Comparison of ENCODE assay signal across 8 cellular contexts in the genomic region with DNA sequence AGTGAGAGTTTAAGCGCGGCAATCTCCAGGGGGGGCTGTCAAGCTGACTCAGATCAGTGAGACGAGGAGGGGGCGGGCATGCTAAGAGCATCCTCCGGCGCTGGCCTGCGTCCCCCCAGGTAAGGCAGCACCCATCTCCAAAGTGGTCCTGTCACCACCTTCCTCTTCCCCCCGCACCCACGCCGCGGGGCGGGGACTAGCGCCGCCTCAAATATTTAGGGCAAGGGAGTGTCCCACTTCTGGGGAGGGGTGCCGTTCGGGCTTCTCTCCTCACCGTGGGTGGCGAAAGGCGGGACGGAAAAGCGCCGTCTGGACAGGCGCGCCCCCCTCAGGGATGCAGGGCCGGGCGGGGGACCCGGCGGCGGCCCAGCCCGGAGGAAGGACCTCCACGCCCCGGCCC. TPM values are rescaled to one million over a fixed set of nuclear protein-coding genes. Genes with fewer than 3 reads are reported as not detected.
A peak's percentile ranks its signal among the peaks of the same experiment; 100 is the strongest.
DNase-seq lines count a peak whose midpoint lies in the region; ATAC-seq, FAIRE-seq and TF ChIP-seq lines count a peak whose summit lies in the region.

No MANE protein-coding gene starts in this region.

- POLR2A ChIA-PET in activated CD4-positive, alpha-beta T cell treated with anti-CD3 and anti-CD28 coated beads for 36 hours (lab: Charles Lee) = no interaction called here

- H3K4me1 ChIP-seq in astrocyte (ENCODE audit: insufficient read depth, low read length) = peaks cover 20% of the 10 kb centered on the region

- H3K4me2 ChIP-seq in astrocyte (ENCODE audit: low read length) = peak overlapping the region; percentile 85

- H3K79me2 ChIP-seq in astrocyte (ENCODE audit: insufficient read depth, low read length) = peaks cover 25% of the 10 kb centered on the region

- H3K36me3 Mint-ChIP-seq in activated CD4-positive, alpha-beta T cell treated with anti-CD3 and anti-CD28 coated beads for 36 hours (ENCODE audit: low read depth) = no peaks in the 10 kb centered on the region
- no peaks in the 10 kb centered on the region for H3K36me3 Mint-ChIP-seq in astrocyte (ENCODE audit: low read depth, unreplicated experiment)
- peaks cover 15% of the 10 kb centered on the region for H3K36me3 Mint-ChIP-seq in natural killer cell treated with Interleukin-12 subunit alpha and Interleukin-12 subunit beta and Interleukin-15 and Interleukin-18, amount 100 ng/mL, for 72 hours

- DNase-seq in activated CD4-positive, alpha-beta T cell treated with anti-CD3 and anti-CD28 coated beads for 36 hours = peak; percentile 32
- DNase-seq in activated CD4-positive, alpha-beta T cell treated with anti-CD3 and anti-CD28 coated beads for 1 hour = no peak
- no peak for DNase-seq in astrocyte (ENCODE audit: low read depth)
- DNase-seq in natural killer cell treated with Interleukin-12 subunit alpha and Interleukin-12 subunit beta and Interleukin-15 and Interleukin-18, amount 100 ng/mL, for 72 hours (ENCODE audit: low spot score) = no peak
- no peak for DNase-seq in cerebellum (ENCODE audit: low spot score)
- no peak for DNase-seq in amniotic stem cell (lab: John Stamatoyannopoulos, UW)
- no peak for DNase-seq in SK-N-DZ (ENCODE audit: low spot score)

- H3K4me1 Mint-ChIP-seq in activated CD4-positive, alpha-beta T cell treated with anti-CD3 and anti-CD28 coated beads for 36 hours = peaks cover 28% of the 10 kb centered on the region
- no peaks in the 10 kb centered on the region for H3K4me1 Mint-ChIP-seq in astrocyte (ENCODE audit: low read depth, unreplicated experiment)
- peaks cover 27 to 29% of the 10 kb centered on the region in 2 donors for H3K4me1 Mint-ChIP-seq in natural killer cell treated with Interleukin-12 subunit alpha and Interleukin-12 subunit beta and Interleukin-15 and Interleukin-18, amount 100 ng/mL, for 72 hours (ENCODE audit: low read depth in 2 of 2)

- FAIRE-seq in astrocyte (lab: Jason Lieb, UNC) = no peak

- H2AFZ ChIP-seq in astrocyte (ENCODE audit: low read depth, low read length) = peak overlapping the region; percentile 64

- H3K36me3 ChIP-seq in astrocyte (ENCODE audit: insufficient read depth, low read length) = no peaks in the 10 kb centered on the region

- peaks cover 6% of the 10 kb centered on the region for H3K27me3 ChIP-seq in astrocyte (ENCODE audit: insufficient read depth, low read length)

- H3K9me3 Mint-ChIP-seq in activated CD4-positive, alpha-beta T cell treated with anti-CD3 and anti-CD28 coated beads for 36 hours (ENCODE audit: low read depth) = peaks cover 11% of the 10 kb centered on the region
- H3K9me3 Mint-ChIP-seq in astrocyte (ENCODE audit: unreplicated experiment) = peaks cover 12% of the 10 kb centered on the region
- peaks cover under 1% of the 10 kb centered on the region for H3K9me3 Mint-ChIP-seq in natural killer cell treated with Interleukin-12 subunit alpha and Interleukin-12 subunit beta and Interleukin-15 and Interleukin-18, amount 100 ng/mL, for 72 hours

- no peak overlapping the region for H3K27ac Mint-ChIP-seq in activated CD4-positive, alpha-beta T cell treated with anti-CD3 and anti-CD28 coated beads for 36 hours
- no peak overlapping the region for H3K27ac Mint-ChIP-seq in astrocyte (ENCODE audit: unreplicated experiment)
- H3K27ac Mint-ChIP-seq in natural killer cell treated with Interleukin-12 subunit alpha and Interleukin-12 subunit beta and Interleukin-15 and Interleukin-18, amount 100 ng/mL, for 72 hours = no peak overlapping the region

- no peak for TF ChIP-seq CTCF in astrocyte (IDR thresholded peaks at IDR 0.05; ENCODE audit: insufficient read depth, low read depth, low read length)

- no peak for ATAC-seq in activated CD4-positive, alpha-beta T cell treated with anti-CD3 and anti-CD28 coated beads for 36 hours
- ATAC-seq in HG03521 (IDR thresholded peaks at IDR 0.05; ENCODE audit: unreplicated experiment) = peak; percentile 7
- ATAC-seq in natural killer cell treated with Interleukin-12 subunit alpha and Interleukin-12 subunit beta and Interleukin-15 and Interleukin-18, amount 100 ng/mL, for 72 hours = no peak

- H4K20me1 ChIP-seq in astrocyte (ENCODE audit: insufficient read depth, low read length) = peaks cover 6% of the 10 kb centered on the region

- peak overlapping the region; percentile 54 for H3K9ac ChIP-seq in astrocyte (ENCODE audit: low read length)

- no peaks in the 10 kb centered on the region for H3K9me3 ChIP-seq in astrocyte (ENCODE audit: insufficient read depth, low read depth, low read length)

- no peak overlapping the region for H3K27ac ChIP-seq in astrocyte (ENCODE audit: low read depth, low read length)

- peak overlapping the region; percentile 54 for H3K4me3 ChIP-seq in astrocyte (ENCODE audit: insufficient read depth, low read depth, low read length)

- CTCF ChIA-PET in activated CD4-positive, alpha-beta T cell treated with anti-CD3 and anti-CD28 coated beads for 36 hours (lab: Charles Lee) = interaction anchor here (0.6 to 0.7 kb wide), 2 partner anchors 309 to 1178 kb away, joined by 3 read pairs; no protein-coding TSS in a partner anchor

- intact Hi-C loops in activated CD4-positive, alpha-beta T cell treated with anti-CD3 and anti-CD28 coated beads for 36 hours (cut with DNase I, micrococcal nuclease) = loop anchor here in 1 of 2 experiments (2.0 kb wide), 2 partner anchors 41 to 163 kb away; no protein-coding TSS in a partner anchor

- H3K4me3 Mint-ChIP-seq in activated CD4-positive, alpha-beta T cell treated with anti-CD3 and anti-CD28 coated beads for 36 hours = peak overlapping the region; percentile 47
- H3K4me3 Mint-ChIP-seq in astrocyte (ENCODE audit: unreplicated experiment) = peak overlapping the region; percentile 75
- peak overlapping the region; percentile 72 for H3K4me3 Mint-ChIP-seq in natural killer cell treated with Interleukin-12 subunit alpha and Interleukin-12 subunit beta and Interleukin-15 and Interleukin-18, amount 100 ng/mL, for 72 hours

- peaks cover 45% of the 10 kb centered on the region for H3K27me3 Mint-ChIP-seq in activated CD4-positive, alpha-beta T cell treated with anti-CD3 and anti-CD28 coated beads for 36 hours
- peaks cover 51% of the 10 kb centered on the region for H3K27me3 Mint-ChIP-seq in astrocyte (ENCODE audit: low read depth, unreplicated experiment)
- H3K27me3 Mint-ChIP-seq in natural killer cell treated with Interleukin-12 subunit alpha and Interleukin-12 subunit beta and Interleukin-15 and Interleukin-18, amount 100 ng/mL, for 72 hours = peaks cover 35 to 60% of the 10 kb centered on the region in 2 donors

RNA-seq across cellular contexts. Expression of a gene that starts 0.4 kb away (rescaled TPM):
- 1 to 10 TPM; 1.6 to 3.0 TPM for total RNA-seq in activated CD4-positive, alpha-beta T cell treated with anti-CD3 and anti-CD28 coated beads for 36 hours
- total RNA-seq in astrocyte (0.16 TPM in 1 of 2 replicates, not detected in the other), cerebellum (0.54 TPM)
- 1 to 10 TPM; 4.0 to 5.6 TPM for total RNA-seq in natural killer cell treated with Interleukin-12 subunit alpha and Interleukin-12 subunit beta and Interleukin-15 and Interleukin-18, amount 100 ng/mL, for 72 hours
- 0.36 and 0.77 TPM in 2 replicates for polyA plus RNA-seq in SK-N-DZ (2014; cell fraction: cytosol; rRNA removed)
- polyA plus RNA-seq in SK-N-DZ (2014; cell fraction: nucleus; rRNA removed) = 0.11 and 0.55 TPM in 2 replicates
